In the genomic region with DNA sequence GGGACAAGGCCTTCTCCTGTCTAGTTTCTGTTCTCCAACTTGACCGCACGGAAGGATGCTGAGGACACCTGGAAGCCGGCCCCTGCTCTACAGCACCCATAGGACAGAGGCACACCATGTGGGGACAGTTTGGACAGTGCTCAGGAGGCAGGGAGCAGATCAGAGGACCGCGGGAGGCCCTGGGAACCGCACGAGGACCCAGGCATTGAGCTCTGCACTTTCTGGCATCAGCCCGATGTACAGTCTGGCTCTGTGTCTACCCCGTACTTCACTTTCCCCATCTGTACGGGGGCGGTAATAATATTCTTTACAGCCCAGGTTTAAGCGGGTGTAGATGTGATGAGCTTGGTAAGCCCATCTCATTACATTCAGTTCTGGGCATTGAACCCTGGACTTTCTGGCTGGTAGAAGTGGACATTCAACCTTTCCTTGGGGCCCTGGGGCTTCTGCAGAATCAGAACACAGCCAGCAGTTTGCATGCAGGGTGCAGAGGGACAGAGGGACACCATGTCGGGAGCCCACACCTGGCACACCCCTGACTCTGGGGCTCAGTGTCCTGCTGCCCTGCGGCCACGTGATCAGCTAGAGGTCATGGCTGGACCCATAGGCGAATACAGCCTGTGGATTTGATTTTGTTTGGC, we compare ENCODE assay signal across 13 cellular contexts.
A peak's percentile ranks its signal among the peaks of the same experiment; 100 is the strongest.
DNase-seq lines count a peak whose midpoint lies in the region; ATAC-seq, FAIRE-seq and TF ChIP-seq lines count a peak whose summit lies in the region.
"Had no signal": no experiment of that assay in that cellular context is flagged by ENCODE, and none has a peak within 500 bp of the region (broad histone marks: within the 10 kb centered on the region; RNA-seq: fewer than 3 reads in every experiment).

No MANE protein-coding gene starts in this region.

- no peak for ATAC-seq in HG03457 (IDR thresholded peaks at IDR 0.05; ENCODE audit: unreplicated experiment)
- no peak for ATAC-seq in GM19397 (IDR thresholded peaks at IDR 0.05; ENCODE audit: unreplicated experiment)

- H3K4me3 ChIP-seq in BLaER1 (peak overlapping the region; percentile 27), ascending aorta (no peak overlapping the region), neutrophil (ENCODE audit: low read depth in 1 of 2, low read length in 1 of 2) (no peak overlapping the region)
- H3K4me3 ChIP-seq: cardiac muscle cell, ovary had no signal

- TF ChIP-seq POLR2A in GM12891 (IDR thresholded peaks at IDR 0.05; ENCODE audit: low read depth, low read length), result no peak

- H3K27me3 ChIP-seq in BLaER1 (no peaks in the 10 kb centered on the region), ascending aorta (no peaks in the 10 kb centered on the region), neutrophil (no peaks in the 10 kb centered on the region)
- H3K27me3 ChIP-seq: cardiac muscle cell, ovary had no signal

- H3K27ac ChIP-seq in BLaER1, result peak overlapping the region; percentile 82
- H3K27ac ChIP-seq in ascending aorta, result peak overlapping the region; percentile 61 to 76
- H3K27ac ChIP-seq in neutrophil, result peak overlapping the region; percentile 85
- H3K27ac ChIP-seq: ovary had no signal

- H3K4me2 ChIP-seq in BLaER1, result peak overlapping the region; percentile 95

- peak; percentile 62 for FAIRE-seq in GM12891 (lab: Jason Lieb, UNC)

- peaks cover 26% of the 10 kb centered on the region for H4K20me1 ChIP-seq in BLaER1

- TF ChIP-seq CTCF in ascending aorta (IDR thresholded peaks at IDR 0.05) (no peak), neutrophil (IDR thresholded peaks at IDR 0.05) (no peak)

- H3K36me3 ChIP-seq in BLaER1 (peaks cover 38% of the 10 kb centered on the region), ascending aorta (peaks cover 9 to 10% of the 10 kb centered on the region in 2 donors), neutrophil (peaks cover 18% of the 10 kb centered on the region)
- H3K36me3 ChIP-seq: ovary had no signal

- intact Hi-C loops in ascending aorta (cut with DNase I), result no loop called here

- no peak for DNase-seq in GM12891 (ENCODE audit: insufficient read length, low spot score)
- DNase-seq in ascending aorta (ENCODE audit: low spot score in 2 of 2), result no peak
- DNase-seq in islet precursor cell, result no peak
- DNase-seq in NCI-H1436 treated with DMSO at 0.1 percent for 48 hours (lab: John Stamatoyannopoulos, UW), result no peak
- DNase-seq: left ventricle myocardium superior, NCI-H1092, NCI-H510A treated with DMSO at 0.1 percent for 48 hours, ovary had no signal

- H3K9me3 ChIP-seq in BLaER1, result no peaks in the 10 kb centered on the region; the same call in 1 of the 2 replicates
- no peaks in the 10 kb centered on the region for H3K9me3 ChIP-seq in ascending aorta
- no peaks in the 10 kb centered on the region for H3K9me3 ChIP-seq in neutrophil
- H3K9me3 ChIP-seq: ovary had no signal

- H3K9ac ChIP-seq in BLaER1, result peak overlapping the region; percentile 60

- peaks cover 98% of the 10 kb centered on the region for H3K4me1 ChIP-seq in BLaER1
- peaks cover 16 to 36% of the 10 kb centered on the region in 2 donors for H3K4me1 ChIP-seq in ascending aorta
- H3K4me1 ChIP-seq in neutrophil (ENCODE audit: control insufficient read depth in 1 of 2, insufficient read depth in 1 of 2, low read depth in 1 of 2, low read length in 1 of 2), result peaks cover 26 to 39% of the 10 kb centered on the region in 2 experiments

TF ChIP-seq in GM12891, 5 proteins besides CTCF, POLR2A, EP300 and RAD21:
- TF ChIP-seq POLR2AphosphoS5 (IDR thresholded peaks at IDR 0.05; ENCODE audit: low read depth, low read length) (no peak), TAF1 (IDR thresholded peaks at IDR 0.05; ENCODE audit: low read depth, low read length) (no peak), SPI1 (IDR thresholded peaks at IDR 0.05; ENCODE audit: low read depth, low read length) (no peak), POU2F2 (IDR thresholded peaks at IDR 0.05; ENCODE audit: low read depth, low read length) (no peak), PAX5 (IDR thresholded peaks at IDR 0.05; ENCODE audit: insufficient read depth, low read length, severe bottlenecking) (no peak)
